Comparison of ENCODE assay signal across 8 cellular contexts in genomic region chr1:201023517-201023902, GRCh38. TPM values are rescaled to one million over a fixed set of nuclear protein-coding genes. Genes with fewer than 3 reads are reported as not detected.
DNase-seq lines count a peak whose midpoint lies in the region; ATAC-seq and TF ChIP-seq lines count a peak whose summit lies in the region.

A gene with protein sequence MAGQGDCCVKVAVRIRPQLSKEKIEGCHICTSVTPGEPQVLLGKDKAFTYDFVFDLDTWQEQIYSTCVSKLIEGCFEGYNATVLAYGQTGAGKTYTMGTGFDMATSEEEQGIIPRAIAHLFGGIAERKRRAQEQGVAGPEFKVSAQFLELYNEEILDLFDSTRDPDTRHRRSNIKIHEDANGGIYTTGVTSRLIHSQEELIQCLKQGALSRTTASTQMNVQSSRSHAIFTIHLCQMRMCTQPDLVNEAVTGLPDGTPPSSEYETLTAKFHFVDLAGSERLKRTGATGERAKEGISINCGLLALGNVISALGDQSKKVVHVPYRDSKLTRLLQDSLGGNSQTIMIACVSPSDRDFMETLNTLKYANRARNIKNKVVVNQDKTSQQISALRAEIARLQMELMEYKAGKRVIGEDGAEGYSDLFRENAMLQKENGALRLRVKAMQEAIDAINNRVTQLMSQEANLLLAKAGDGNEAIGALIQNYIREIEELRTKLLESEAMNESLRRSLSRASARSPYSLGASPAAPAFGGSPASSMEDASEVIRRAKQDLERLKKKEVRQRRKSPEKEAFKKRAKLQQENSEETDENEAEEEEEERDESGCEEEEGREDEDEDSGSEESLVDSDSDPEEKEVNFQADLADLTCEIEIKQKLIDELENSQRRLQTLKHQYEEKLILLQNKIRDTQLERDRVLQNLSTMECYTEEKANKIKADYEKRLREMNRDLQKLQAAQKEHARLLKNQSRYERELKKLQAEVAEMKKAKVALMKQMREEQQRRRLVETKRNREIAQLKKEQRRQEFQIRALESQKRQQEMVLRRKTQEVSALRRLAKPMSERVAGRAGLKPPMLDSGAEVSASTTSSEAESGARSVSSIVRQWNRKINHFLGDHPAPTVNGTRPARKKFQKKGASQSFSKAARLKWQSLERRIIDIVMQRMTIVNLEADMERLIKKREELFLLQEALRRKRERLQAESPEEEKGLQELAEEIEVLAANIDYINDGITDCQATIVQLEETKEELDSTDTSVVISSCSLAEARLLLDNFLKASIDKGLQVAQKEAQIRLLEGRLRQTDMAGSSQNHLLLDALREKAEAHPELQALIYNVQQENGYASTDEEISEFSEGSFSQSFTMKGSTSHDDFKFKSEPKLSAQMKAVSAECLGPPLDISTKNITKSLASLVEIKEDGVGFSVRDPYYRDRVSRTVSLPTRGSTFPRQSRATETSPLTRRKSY (N-terminal part only) (minus strand): TSS chr1:201023714. CDS start chr1:201023383, 331 bp downstream.

- peak; percentile 88 for DNase-seq in Ammon's horn (ENCODE audit: low spot score)
- DNase-seq in NCI-H526 treated with DMSO at 0.1 percent for 48 hours (lab: John Stamatoyannopoulos, UW): peak; percentile 31
- peak; percentile 94 for DNase-seq in activated CD8-positive, alpha-beta T cell treated with anti-CD3 and anti-CD28 coated beads, Interleukin-2, amount 10 ng/mL, durations not matched to agents 7 days and 5 days
- DNase-seq in effector CD8-positive, alpha-beta T cell (lab: John Stamatoyannopoulos, UW): peak; percentile 86
- peak; percentile 72 to 84 for DNase-seq in mesothelial cell of epicardium (ENCODE audit: low spot score in 2 of 2, unreplicated experiment in 2 of 2)
- DNase-seq in stimulated activated CD8-positive, alpha-beta memory T cell treated with anti-CD3 and anti-CD28 coated beads, Interleukin-2, amount 100 ng/mL, for 48 hours (ENCODE audit: low read depth in 2 of 2): peak; percentile 86 to 88

- H3K4me1 Mint-ChIP-seq in activated CD8-positive, alpha-beta T cell treated with anti-CD3 and anti-CD28 coated beads, Interleukin-2, amount 10 ng/mL, durations not matched to agents 7 days and 5 days (ENCODE audit: low read depth): peaks cover 62% of the 10 kb centered on the region
- peaks cover 49% of the 10 kb centered on the region for H3K4me1 Mint-ChIP-seq in mesothelial cell of epicardium

- peak within 1 kb of the TSS; percentile 93 for H3K4me3 Mint-ChIP-seq in activated CD8-positive, alpha-beta T cell treated with anti-CD3 and anti-CD28 coated beads, Interleukin-2, amount 10 ng/mL, durations not matched to agents 7 days and 5 days
- H3K4me3 Mint-ChIP-seq in mesothelial cell of epicardium: peak within 1 kb of the TSS; percentile 70

- H3K27ac Mint-ChIP-seq in activated CD8-positive, alpha-beta T cell treated with anti-CD3 and anti-CD28 coated beads, Interleukin-2, amount 10 ng/mL, durations not matched to agents 7 days and 5 days: peak within 1 kb of the TSS; percentile 100
- H3K27ac Mint-ChIP-seq in mesothelial cell of epicardium: peak within 1 kb of the TSS; percentile 58

- CTCF ChIA-PET in activated CD8-positive, alpha-beta T cell treated with anti-CD3 and anti-CD28 coated beads, Interleukin-2, amount 10 ng/mL, durations not matched to agents 7 days and 5 days (lab: Charles Lee): interaction anchor here (1.1 to 10.9 kb wide), 7 partner anchors 8 to 96 kb away, joined by 3 to 130 read pairs (median 34); no protein-coding TSS in a partner anchor

- TF ChIP-seq CTCF in mesothelial cell of epicardium (IDR thresholded peaks at IDR 0.05; ENCODE audit: unreplicated experiment): no peak

- no peaks in the 10 kb centered on the region for H3K27me3 Mint-ChIP-seq in activated CD8-positive, alpha-beta T cell treated with anti-CD3 and anti-CD28 coated beads, Interleukin-2, amount 10 ng/mL, durations not matched to agents 7 days and 5 days (ENCODE audit: low read depth)
- H3K27me3 Mint-ChIP-seq in mesothelial cell of epicardium (ENCODE audit: low read depth): peaks cover 32% of the 10 kb centered on the region

- peaks cover 40% of the 10 kb centered on the region for H3K36me3 Mint-ChIP-seq in activated CD8-positive, alpha-beta T cell treated with anti-CD3 and anti-CD28 coated beads, Interleukin-2, amount 10 ng/mL, durations not matched to agents 7 days and 5 days (ENCODE audit: low read depth)
- no peaks in the 10 kb centered on the region for H3K36me3 Mint-ChIP-seq in mesothelial cell of epicardium

- no peaks in the 10 kb centered on the region for H3K9me3 Mint-ChIP-seq in activated CD8-positive, alpha-beta T cell treated with anti-CD3 and anti-CD28 coated beads, Interleukin-2, amount 10 ng/mL, durations not matched to agents 7 days and 5 days (ENCODE audit: insufficient read depth)
- no peaks in the 10 kb centered on the region for H3K9me3 Mint-ChIP-seq in mesothelial cell of epicardium

- ATAC-seq in GM19043 (IDR thresholded peaks at IDR 0.05; ENCODE audit: low read depth, unreplicated experiment): peak; percentile 49
- ATAC-seq in HG03354 (IDR thresholded peaks at IDR 0.05; ENCODE audit: poor library complexity, severe bottlenecking, unreplicated experiment): peak; percentile 65
- ATAC-seq in activated CD8-positive, alpha-beta T cell treated with anti-CD3 and anti-CD28 coated beads, Interleukin-2, amount 10 ng/mL, durations not matched to agents 7 days and 5 days: peak; percentile 77

- POLR2A ChIA-PET in activated CD8-positive, alpha-beta T cell treated with anti-CD3 and anti-CD28 coated beads, Interleukin-2, amount 10 ng/mL, durations not matched to agents 7 days and 5 days (lab: Charles Lee): interaction anchor here (0.8 to 1.9 kb wide), 2 partner anchors 8 to 12 kb away, joined by 3 to 8 read pairs; no protein-coding TSS in a partner anchor

RNA-seq across cellular contexts. Expression of the gene that starts here (rescaled TPM):
- total RNA-seq in activated CD8-positive, alpha-beta T cell treated with anti-CD3 and anti-CD28 coated beads, Interleukin-2, amount 10 ng/mL, durations not matched to agents 7 days and 5 days: 100 to 1,000 TPM; 158 to 162 TPM
- total RNA-seq in mesothelial cell of epicardium: 6.5 to 7.0 TPM (median 6.9 TPM) in 3 replicates

Comparison
In these comparisons a context has a peak if more than half of its experiments do, and no peak if none do; other contexts are left out.
1. Peak in every context shown above with its lines: DNase-seq and ATAC-seq.
2. RNA of the gene that starts here (total RNA-seq): 158 to 162 TPM in activated CD8-positive, alpha-beta T cell treated with anti-CD3 and anti-CD28 coated beads, Interleukin-2, amount 10 ng/mL, durations not matched to agents 7 days and 5 days; 6.5 to 7.0 TPM in mesothelial cell of epicardium; every median in the first group is over 10 times any median in the second.
3. DNase-seq: peak in every context shown above with its lines; median percentile 94 in activated CD8-positive, alpha-beta T cell treated with anti-CD3 and anti-CD28 coated beads, Interleukin-2, amount 10 ng/mL, durations not matched to agents 7 days and 5 days; 88 in Ammon's horn; 87 in stimulated activated CD8-positive, alpha-beta memory T cell treated with anti-CD3 and anti-CD28 coated beads, Interleukin-2, amount 100 ng/mL, for 48 hours; 86 in effector CD8-positive, alpha-beta T cell; 78 in mesothelial cell of epicardium; 31 in NCI-H526 treated with DMSO at 0.1 percent for 48 hours.